ENCODE assay signal across 8 cellular contexts in genomic region chr14:35332517-35333346, GRCh38. TPM values are rescaled to one million over a fixed set of nuclear protein-coding genes. Genes with fewer than 3 reads are reported as not detected.
DNase-seq lines count a peak whose midpoint lies in the region; ATAC-seq and TF ChIP-seq lines count a peak whose summit lies in the region.

No MANE protein-coding gene starts in this region.

- peak; percentile 34 to 49 for DNase-seq in activated CD4-positive, alpha-beta T cell treated with anti-CD3 and anti-CD28 coated beads for 24 hours (ENCODE audit: low read depth in 2 of 2)
- no peak for DNase-seq in activated CD4-positive, alpha-beta T cell treated with anti-CD3 and anti-CD28 coated beads for 1 hour
- DNase-seq in SK-N-MC (ENCODE audit: low read depth, low spot score) = no peak
- peak; percentile 51 to 58 for DNase-seq in cardiac fibroblast (ENCODE audit: low read depth in 2 of 2)
- DNase-seq in neural progenitor cell (ENCODE audit: low spot score) = no peak
- DNase-seq in EL = no peak

- H3K4me2 ChIP-seq in neural progenitor cell = peak overlapping the region; percentile 25

- H2AFZ ChIP-seq in neural progenitor cell (replicated peaks) = peak overlapping the region; percentile 53

- H3K36me3 Mint-ChIP-seq in neural progenitor cell = no peaks in the 10 kb centered on the region

- H3K4me3 ChIP-seq in SK-N-MC (no peak overlapping the region), cardiac fibroblast (replicated peaks in 1 of 2; ENCODE audit: low read depth in 2 of 2, low read length in 2 of 2) (no peak overlapping the region), neural progenitor cell (no peak overlapping the region)

- no peaks in the 10 kb centered on the region for H4K20me1 ChIP-seq in neural progenitor cell (ENCODE audit: low read depth)

- H3K27ac Mint-ChIP-seq in neural progenitor cell = peak overlapping the region; percentile 83

- H3K27ac ChIP-seq in SK-N-MC (peak overlapping the region; percentile 6; the same call in 1 of the 2 replicates), neural progenitor cell (no peak overlapping the region)

- H3K36me3 ChIP-seq in SK-N-MC (ENCODE audit: insufficient read depth, low read length) = no peaks in the 10 kb centered on the region
- no peaks in the 10 kb centered on the region for H3K36me3 ChIP-seq in neural progenitor cell

- H3K4me1 ChIP-seq in neural progenitor cell = peaks cover 21% of the 10 kb centered on the region

- ATAC-seq in HG02973 (IDR thresholded peaks at IDR 0.05; ENCODE audit: unreplicated experiment) (no peak), GM18520 (IDR thresholded peaks at IDR 0.05; ENCODE audit: unreplicated experiment) (no peak)

- H3K9ac ChIP-seq in SK-N-MC (ENCODE audit: insufficient read length) = no peak overlapping the region
- H3K9ac ChIP-seq in neural progenitor cell = peak overlapping the region; percentile 17

- H3K27me3 Mint-ChIP-seq in neural progenitor cell (ENCODE audit: insufficient read depth, low read depth) = peaks cover 8% of the 10 kb centered on the region

- H3K79me2 ChIP-seq in neural progenitor cell (ENCODE audit: low read depth) = no peaks in the 10 kb centered on the region

- H3K9me3 ChIP-seq in SK-N-MC (ENCODE audit: low read depth, low read length) (no peaks in the 10 kb centered on the region), neural progenitor cell (ENCODE audit: low read depth) (no peaks in the 10 kb centered on the region)

- no peaks in the 10 kb centered on the region for H3K27me3 ChIP-seq in neural progenitor cell

- H3K9me3 Mint-ChIP-seq in neural progenitor cell = no peaks in the 10 kb centered on the region

- peaks cover 15% of the 10 kb centered on the region for H3F3A ChIP-seq in neural progenitor cell (ENCODE audit: low read depth)

- TF ChIP-seq CTCF in cardiac fibroblast (IDR thresholded peaks at IDR 0.05; ENCODE audit: low read depth, low read length) (no peak), neural progenitor cell (IDR thresholded peaks at IDR 0.05) (no peak)

- H3K4me3 Mint-ChIP-seq in neural progenitor cell = no peak overlapping the region

- H3K4me1 Mint-ChIP-seq in neural progenitor cell = peaks cover 38% of the 10 kb centered on the region

RNA-seq across cellular contexts. Expression of gene PSMA6, which starts 40.5 kb away (rescaled TPM):
- total RNA-seq in neural progenitor cell (ENCODE audit: low replicate concordance) = 241 and 344 TPM in 2 replicates

Comparison
In these comparisons a context has a peak if more than half of its experiments do, and no peak if none do; other contexts are left out.
1. DNase-seq: peak in activated CD4-positive, alpha-beta T cell treated with anti-CD3 and anti-CD28 coated beads for 24 hours (2 of 2) and cardiac fibroblast (2 of 2); none in activated CD4-positive, alpha-beta T cell treated with anti-CD3 and anti-CD28 coated beads for 1 hour (single experiment), SK-N-MC (single experiment), neural progenitor cell (single experiment) and EL (single experiment).